Comparison of ENCODE assay signal across 20 cellular contexts in genomic region chr2:39625193-39625926, GRCh38. TPM values are rescaled to one million over a fixed set of nuclear protein-coding genes. Genes with fewer than 3 reads are reported as not detected.
A peak's percentile ranks its signal among the peaks of the same experiment; 100 is the strongest.
DNase-seq lines count a peak whose midpoint lies in the region; ATAC-seq and TF ChIP-seq lines count a peak whose summit lies in the region.
"Had no signal": no experiment of that assay in that cellular context is flagged by ENCODE, and none has a peak within 500 bp of the region (broad histone marks: within the 10 kb centered on the region; RNA-seq: fewer than 3 reads in every experiment).

No MANE protein-coding gene starts in this region.

- H3K36me3 Mint-ChIP-seq in stimulated activated memory B cell treated with anti-CD40 and anti-IgM and Interleukin-4, amounts not matched to agents 10 μg/mL and 1 μg/mL and 100 μg/mL, for 72 hours, result no peaks in the 10 kb centered on the region
- H3K36me3 Mint-ChIP-seq: activated naive CD8-positive, alpha-beta T cell treated with anti-CD3 and anti-CD28 coated beads, Interleukin-2, amount 10 ng/mL, durations not matched to agents 7 days and 5 days; CD4-positive, CD25-positive, alpha-beta regulatory T cell; stimulated activated effector memory CD8-positive, alpha-beta T cell treated with anti-CD3 and anti-CD28 coated beads, Interleukin-12 subunit alpha, Interleukin-12 subunit beta, amount 100 ng/mL, for 72 hours had no signal

- H3K36me3 ChIP-seq in upper lobe of right lung, result no peaks in the 10 kb centered on the region
- H3K36me3 ChIP-seq: cardiac muscle cell, pancreas, tibial nerve had no signal

- intact Hi-C loops in upper lobe of right lung (cut with DNase I), result no loop called here

- peaks cover 3% of the 10 kb centered on the region for H3K4me1 ChIP-seq in upper lobe of right lung

- TF ChIP-seq CTCF in upper lobe of right lung (IDR thresholded peaks at IDR 0.05), result no peak

- peak; percentile 86 for DNase-seq in KBM-7
- peak; percentile 82 for DNase-seq in SIG-M5 treated with dmso at 0.1 percent for 504 hours (lab: John Stamatoyannopoulos, UW; ENCODE audit: unreplicated experiment)
- peak; percentile 34 for DNase-seq in iris pigment epithelial cell (ENCODE audit: low read depth)
- DNase-seq in upper lobe of right lung, result no peak
- DNase-seq in epidermal melanocyte (ENCODE audit: insufficient read length, low spot score), result no peak
- DNase-seq: activated CD4-positive, alpha-beta T cell treated with anti-CD3 and anti-CD28 coated beads, Interleukin-2, amount 50 U/mL, for 48 hours; activated naive CD8-positive, alpha-beta T cell treated with anti-CD3 and anti-CD28 coated beads, Interleukin-2, amount 10 ng/mL, durations not matched to agents 7 days and 5 days; activated T-cell treated with anti-CD3 and anti-CD28 coated beads, Interleukin-2, amount 50 U/mL, for 72 hours; CD4-positive, CD25-positive, alpha-beta regulatory T cell; DMS79 treated with DMSO at 0.1 percent for 48 hours; effector CD4-positive, alpha-beta T cell; NCI-H187 treated with DMSO at 0.1 percent for 48 hours; pancreas; small intestine; SW 1271 had no signal

- H3K9me3 ChIP-seq in upper lobe of right lung, result no peaks in the 10 kb centered on the region
- H3K9me3 ChIP-seq: pancreas, tibial nerve had no signal

- no peak overlapping the region for H3K4me3 Mint-ChIP-seq in stimulated activated memory B cell treated with anti-CD40 and anti-IgM and Interleukin-4, amounts not matched to agents 10 μg/mL and 1 μg/mL and 100 μg/mL, for 72 hours
- H3K4me3 Mint-ChIP-seq: activated naive CD8-positive, alpha-beta T cell treated with anti-CD3 and anti-CD28 coated beads, Interleukin-2, amount 10 ng/mL, durations not matched to agents 7 days and 5 days; activated T-cell treated with anti-CD3 and anti-CD28 coated beads, Interleukin-2, amount 50 U/mL, for 72 hours; CD4-positive, CD25-positive, alpha-beta regulatory T cell; stimulated activated effector memory CD8-positive, alpha-beta T cell treated with anti-CD3 and anti-CD28 coated beads, Interleukin-12 subunit alpha, Interleukin-12 subunit beta, amount 100 ng/mL, for 72 hours had no signal

- H3K9me3 Mint-ChIP-seq in stimulated activated memory B cell treated with anti-CD40 and anti-IgM and Interleukin-4, amounts not matched to agents 10 μg/mL and 1 μg/mL and 100 μg/mL, for 72 hours, result no peaks in the 10 kb centered on the region
- H3K9me3 Mint-ChIP-seq: activated naive CD8-positive, alpha-beta T cell treated with anti-CD3 and anti-CD28 coated beads, Interleukin-2, amount 10 ng/mL, durations not matched to agents 7 days and 5 days; activated T-cell treated with anti-CD3 and anti-CD28 coated beads, Interleukin-2, amount 50 U/mL, for 72 hours; stimulated activated effector memory CD8-positive, alpha-beta T cell treated with anti-CD3 and anti-CD28 coated beads, Interleukin-12 subunit alpha, Interleukin-12 subunit beta, amount 100 ng/mL, for 72 hours had no signal

- H3K27ac Mint-ChIP-seq in stimulated activated memory B cell treated with anti-CD40 and anti-IgM and Interleukin-4, amounts not matched to agents 10 μg/mL and 1 μg/mL and 100 μg/mL, for 72 hours, result no peak overlapping the region
- H3K27ac Mint-ChIP-seq: activated naive CD8-positive, alpha-beta T cell treated with anti-CD3 and anti-CD28 coated beads, Interleukin-2, amount 10 ng/mL, durations not matched to agents 7 days and 5 days; activated T-cell treated with anti-CD3 and anti-CD28 coated beads, Interleukin-2, amount 50 U/mL, for 72 hours; CD4-positive, CD25-positive, alpha-beta regulatory T cell; stimulated activated effector memory CD8-positive, alpha-beta T cell treated with anti-CD3 and anti-CD28 coated beads, Interleukin-12 subunit alpha, Interleukin-12 subunit beta, amount 100 ng/mL, for 72 hours had no signal

- in situ Hi-C loops in KBM-7 (cut with MboI; ENCODE audit: low pct_unique_long_range_greater_than_20kb, low sequenced_read_pairs), result no loop called here

- no peaks in the 10 kb centered on the region for H3K27me3 ChIP-seq in upper lobe of right lung
- H3K27me3 ChIP-seq: cardiac muscle cell, pancreas, tibial nerve had no signal

- ATAC-seq in upper lobe of right lung (peak; percentile 92), HG03108 (IDR thresholded peaks at IDR 0.05; ENCODE audit: unreplicated experiment) (no peak)
- ATAC-seq in stimulated activated memory B cell treated with anti-CD40 and anti-IgM and Interleukin-4, amounts not matched to agents 10 μg/mL and 1 μg/mL and 100 μg/mL, for 72 hours, result no peak
- ATAC-seq: activated T-cell treated with anti-CD3 and anti-CD28 coated beads, Interleukin-2, amount 50 U/mL, for 72 hours; stimulated activated effector memory CD8-positive, alpha-beta T cell treated with anti-CD3 and anti-CD28 coated beads, Interleukin-12 subunit alpha, Interleukin-12 subunit beta, amount 100 ng/mL, for 72 hours had no signal

- H3K4me1 Mint-ChIP-seq in stimulated activated memory B cell treated with anti-CD40 and anti-IgM and Interleukin-4, amounts not matched to agents 10 μg/mL and 1 μg/mL and 100 μg/mL, for 72 hours, result peaks cover 2% of the 10 kb centered on the region
- H3K4me1 Mint-ChIP-seq: CD4-positive, CD25-positive, alpha-beta regulatory T cell had no signal

- peaks cover 35% of the 10 kb centered on the region for H3K27me3 Mint-ChIP-seq in stimulated activated memory B cell treated with anti-CD40 and anti-IgM and Interleukin-4, amounts not matched to agents 10 μg/mL and 1 μg/mL and 100 μg/mL, for 72 hours

- H3K27ac ChIP-seq in upper lobe of right lung, result no peak overlapping the region
- H3K27ac ChIP-seq: cardiac muscle cell, pancreas, tibial nerve had no signal

- H3K4me3 ChIP-seq in upper lobe of right lung, result no peak overlapping the region
- H3K4me3 ChIP-seq: cardiac muscle cell, pancreas, tibial nerve had no signal

RNA-seq across cellular contexts. Expression of gene TMEM178A, which starts 40.4 kb away (rescaled TPM):
- total RNA-seq in upper lobe of right lung, result 9.5 TPM
- total RNA-seq: CD4-positive, CD25-positive, alpha-beta regulatory T cell had no signal

Comparison
In these comparisons a context has a peak if more than half of its experiments do, and no peak if none do; other contexts are left out.
1. DNase-seq: peak in KBM-7 (single experiment), SIG-M5 treated with dmso at 0.1 percent for 504 hours (single experiment) and iris pigment epithelial cell (single experiment); none in upper lobe of right lung (single experiment) and epidermal melanocyte (single experiment).